Comparison of ENCODE assay signal across 11 cellular contexts in genomic region chr2:174587607-174588006, GRCh38. TPM values are rescaled to one million over a fixed set of nuclear protein-coding genes. Genes with fewer than 3 reads are reported as not detected.
DNase-seq lines count a peak whose midpoint lies in the region; ATAC-seq and TF ChIP-seq lines count a peak whose summit lies in the region.
"Had no signal": no experiment of that assay in that cellular context is flagged by ENCODE, and none has a peak within 500 bp of the region (broad histone marks: within the 10 kb centered on the region; RNA-seq: fewer than 3 reads in every experiment).

No MANE protein-coding gene starts in this region.

- peaks cover 88% of the 10 kb centered on the region for H3K4me1 Mint-ChIP-seq in CD4-positive, alpha-beta T cell (ENCODE audit: low read depth)
- H3K4me1 Mint-ChIP-seq in GM23338: peaks cover 33% of the 10 kb centered on the region
- H3K4me1 Mint-ChIP-seq in activated naive CD8-positive, alpha-beta T cell treated with anti-CD3 and anti-CD28 coated beads for 36 hours: peaks cover 80% of the 10 kb centered on the region
- H3K4me1 Mint-ChIP-seq in natural killer cell treated with Interleukin-12 subunit alpha and Interleukin-12 subunit beta and Interleukin-15 and Interleukin-18, amount 100 ng/mL, for 72 hours (ENCODE audit: low read depth in 2 of 2): peaks cover 74 to 80% of the 10 kb centered on the region in 2 donors

- H3K36me3 ChIP-seq in GM23338 (ENCODE audit: insufficient read depth): no peaks in the 10 kb centered on the region

- H3K36me3 Mint-ChIP-seq in CD4-positive, alpha-beta T cell (ENCODE audit: low read depth): peaks cover 90% of the 10 kb centered on the region
- no peaks in the 10 kb centered on the region for H3K36me3 Mint-ChIP-seq in GM23338 (ENCODE audit: low read depth)
- peaks cover 66% of the 10 kb centered on the region for H3K36me3 Mint-ChIP-seq in activated naive CD8-positive, alpha-beta T cell treated with anti-CD3 and anti-CD28 coated beads for 36 hours
- peaks cover 22% of the 10 kb centered on the region for H3K36me3 Mint-ChIP-seq in natural killer cell treated with Interleukin-12 subunit alpha and Interleukin-12 subunit beta and Interleukin-15 and Interleukin-18, amount 100 ng/mL, for 72 hours

- H3K27me3 Mint-ChIP-seq in CD4-positive, alpha-beta T cell: no peaks in the 10 kb centered on the region
- H3K27me3 Mint-ChIP-seq in GM23338 (ENCODE audit: insufficient read depth, low read depth, poor library complexity): peaks cover 16% of the 10 kb centered on the region
- H3K27me3 Mint-ChIP-seq in activated naive CD8-positive, alpha-beta T cell treated with anti-CD3 and anti-CD28 coated beads for 36 hours: no peaks in the 10 kb centered on the region
- no peaks in the 10 kb centered on the region for H3K27me3 Mint-ChIP-seq in natural killer cell treated with Interleukin-12 subunit alpha and Interleukin-12 subunit beta and Interleukin-15 and Interleukin-18, amount 100 ng/mL, for 72 hours

- H3K27ac ChIP-seq in CD4-positive, alpha-beta T cell (ENCODE audit: low read depth, low read length): peak overlapping the region; percentile 14
- no peak overlapping the region for H3K27ac ChIP-seq in GM23338 (ENCODE audit: low read depth)

- H3K27me3 ChIP-seq in CD4-positive, alpha-beta T cell (ENCODE audit: control insufficient read depth, insufficient read depth, low read length): no peaks in the 10 kb centered on the region
- H3K27me3 ChIP-seq in GM23338 (ENCODE audit: insufficient read depth): no peaks in the 10 kb centered on the region

- H4K20me1 ChIP-seq in GM23338 (replicated peaks; ENCODE audit: insufficient read depth): no peaks in the 10 kb centered on the region

- no peak for ATAC-seq in CD4-positive, alpha-beta T cell (ENCODE audit: poor library complexity)
- ATAC-seq in GM23338 (no peak), omental fat pad (ENCODE audit: low FRiP score) (no peak)
- no peak for ATAC-seq in natural killer cell treated with Interleukin-12 subunit alpha and Interleukin-12 subunit beta and Interleukin-15 and Interleukin-18, amount 100 ng/mL, for 72 hours

- peak overlapping the region; percentile 76 for H3K4me3 Mint-ChIP-seq in CD4-positive, alpha-beta T cell
- no peak overlapping the region for H3K4me3 Mint-ChIP-seq in GM23338
- no peak overlapping the region for H3K4me3 Mint-ChIP-seq in activated naive CD8-positive, alpha-beta T cell treated with anti-CD3 and anti-CD28 coated beads for 36 hours
- H3K4me3 Mint-ChIP-seq in natural killer cell treated with Interleukin-12 subunit alpha and Interleukin-12 subunit beta and Interleukin-15 and Interleukin-18, amount 100 ng/mL, for 72 hours: peak overlapping the region; percentile 76

- CTCF ChIA-PET in CD4-positive, alpha-beta T cell (lab: Charles Lee): interaction anchor here (0.5 kb wide), 1 partner anchor 105 kb away, joined by 3 read pairs; no protein-coding TSS in a partner anchor

- H3K4me2 ChIP-seq in GM23338: no peak overlapping the region

- no peak overlapping the region for H3K4me3 ChIP-seq in GM23338
- H3K4me3 ChIP-seq: thoracic aorta had no signal

- POLR2A ChIA-PET in CD4-positive, alpha-beta T cell (lab: Charles Lee): interaction anchor here (1.0 to 2.8 kb wide), 2 partner anchors 10 to 89 kb away, joined by 3 to 17 read pairs; partner anchors contain the start of gene WIPF1

- peak overlapping the region; percentile 95 for H3K27ac Mint-ChIP-seq in CD4-positive, alpha-beta T cell
- no peak overlapping the region for H3K27ac Mint-ChIP-seq in GM23338
- H3K27ac Mint-ChIP-seq in activated naive CD8-positive, alpha-beta T cell treated with anti-CD3 and anti-CD28 coated beads for 36 hours: peak overlapping the region; percentile 91
- H3K27ac Mint-ChIP-seq in natural killer cell treated with Interleukin-12 subunit alpha and Interleukin-12 subunit beta and Interleukin-15 and Interleukin-18, amount 100 ng/mL, for 72 hours: peak overlapping the region; percentile 95 to 98

- DNase-seq in CD4-positive, alpha-beta T cell: no peak
- DNase-seq in GM23338 (ENCODE audit: low spot score): no peak
- DNase-seq in activated naive CD8-positive, alpha-beta T cell treated with anti-CD3 and anti-CD28 coated beads for 36 hours: no peak
- no peak for DNase-seq in natural killer cell treated with Interleukin-12 subunit alpha and Interleukin-12 subunit beta and Interleukin-15 and Interleukin-18, amount 100 ng/mL, for 72 hours (ENCODE audit: low spot score)
- DNase-seq in omental fat pad (ENCODE audit: low spot score): no peak
- no peak for DNase-seq in DMS114 treated with DMSO at 0.1 percent for 48 hours (lab: John Stamatoyannopoulos, UW; ENCODE audit: unreplicated experiment)
- DNase-seq in NCI-H2081 treated with DMSO at 0.1 percent for 48 hours (lab: John Stamatoyannopoulos, UW): no peak
- DNase-seq: aorta, Calu3, SW 1271 had no signal

- H3K4me1 ChIP-seq in GM23338 (ENCODE audit: insufficient read depth): peaks cover 15% of the 10 kb centered on the region

- H2AFZ ChIP-seq in GM23338: peak overlapping the region; percentile 70

- no peaks in the 10 kb centered on the region for H3K79me2 ChIP-seq in GM23338 (replicated peaks; ENCODE audit: insufficient read depth)

- H3K9me3 Mint-ChIP-seq in CD4-positive, alpha-beta T cell: no peaks in the 10 kb centered on the region
- H3K9me3 Mint-ChIP-seq in GM23338: no peaks in the 10 kb centered on the region
- H3K9me3 Mint-ChIP-seq in activated naive CD8-positive, alpha-beta T cell treated with anti-CD3 and anti-CD28 coated beads for 36 hours: no peaks in the 10 kb centered on the region
- H3K9me3 Mint-ChIP-seq in natural killer cell treated with Interleukin-12 subunit alpha and Interleukin-12 subunit beta and Interleukin-15 and Interleukin-18, amount 100 ng/mL, for 72 hours: peaks cover 2% of the 10 kb centered on the region

- peaks cover 5% of the 10 kb centered on the region; the same call in 1 of the 2 replicates for H3K9me2 ChIP-seq in GM23338 (ENCODE audit: insufficient read depth)

- H3K9me3 ChIP-seq in CD4-positive, alpha-beta T cell (ENCODE audit: control insufficient read depth, low read length): no peaks in the 10 kb centered on the region
- H3K9me3 ChIP-seq: thoracic aorta had no signal

- intact Hi-C loops in CD4-positive, alpha-beta T cell (cut with DNase I, micrococcal nuclease): no loop called here

- no peaks in the 10 kb centered on the region for H3F3A ChIP-seq in GM23338 (replicated peaks; ENCODE audit: low read depth)

- no peak for TF ChIP-seq CTCF in CD4-positive, alpha-beta T cell (IDR thresholded peaks at IDR 0.05)
- TF ChIP-seq CTCF in GM23338 (conservative IDR thresholded peaks at IDR 0.05; ENCODE audit: low read depth in 2 of 2) (no peak), omental fat pad (IDR thresholded peaks at IDR 0.05) (no peak)

TF ChIP-seq in GM23338, 12 proteins besides CTCF, POLR2A, EP300 and RAD21:
- TF ChIP-seq EZH2phosphoT487 (IDR thresholded peaks at IDR 0.05; ENCODE audit: unreplicated experiment) (no peak), CREB1 (CRISPR knock-in tag; IDR thresholded peaks at IDR 0.05; ENCODE audit: low read depth) (no peak), EZH2 (IDR thresholded peaks at IDR 0.05; ENCODE audit: low read depth, unreplicated experiment) (no peak), REST (IDR thresholded peaks at IDR 0.05; ENCODE audit: unreplicated experiment) (no peak), ETS1 (IDR thresholded peaks at IDR 0.05) (no peak), NANOG (IDR thresholded peaks at IDR 0.05; ENCODE audit: borderline replicate concordance) (no peak), ZNF331 (CRISPR knock-in tag; IDR thresholded peaks at IDR 0.05; ENCODE audit: low read depth) (no peak), STAT1 (IDR thresholded peaks at IDR 0.05; ENCODE audit: unreplicated experiment) (no peak)
TF ChIP-seq in GM23338: peak in this region for 0.

RNA-seq across cellular contexts. Expression of gene WIPF1, which starts 10.0 kb away (rescaled TPM):
- 100 to 1,000 TPM; 237 to 264 TPM for total RNA-seq in CD4-positive, alpha-beta T cell
- 3.8 and 6.0 TPM in 2 replicates for total RNA-seq in GM23338 (2014; rRNA removed; shearing (Covaris generic))
- polyA plus RNA-seq in GM23338 (2016; fragmentation: Nextera tagmentation; extraction: Ambion mirVana): 3.0 and 4.8 TPM in 2 replicates
- 100 to 1,000 TPM; 384 to 391 TPM for total RNA-seq in activated naive CD8-positive, alpha-beta T cell treated with anti-CD3 and anti-CD28 coated beads for 36 hours
- total RNA-seq in natural killer cell treated with Interleukin-12 subunit alpha and Interleukin-12 subunit beta and Interleukin-15 and Interleukin-18, amount 100 ng/mL, for 72 hours: 100 to 1,000 TPM; 284 to 319 TPM
- total RNA-seq in omental fat pad: 10 to 100 TPM; 20.9 to 60.1 (median 43.3) TPM

Comparison
In these comparisons a context has a peak if more than half of its experiments do, and no peak if none do; other contexts are left out.
1. H3K4me3 Mint-ChIP-seq: peak in CD4-positive, alpha-beta T cell (single experiment) and natural killer cell treated with Interleukin-12 subunit alpha and Interleukin-12 subunit beta and Interleukin-15 and Interleukin-18, amount 100 ng/mL, for 72 hours (single experiment); none in GM23338 (single experiment) and activated naive CD8-positive, alpha-beta T cell treated with anti-CD3 and anti-CD28 coated beads for 36 hours (single experiment).